2 cellular contexts compared by ENCODE assay signal in the genomic region with DNA sequence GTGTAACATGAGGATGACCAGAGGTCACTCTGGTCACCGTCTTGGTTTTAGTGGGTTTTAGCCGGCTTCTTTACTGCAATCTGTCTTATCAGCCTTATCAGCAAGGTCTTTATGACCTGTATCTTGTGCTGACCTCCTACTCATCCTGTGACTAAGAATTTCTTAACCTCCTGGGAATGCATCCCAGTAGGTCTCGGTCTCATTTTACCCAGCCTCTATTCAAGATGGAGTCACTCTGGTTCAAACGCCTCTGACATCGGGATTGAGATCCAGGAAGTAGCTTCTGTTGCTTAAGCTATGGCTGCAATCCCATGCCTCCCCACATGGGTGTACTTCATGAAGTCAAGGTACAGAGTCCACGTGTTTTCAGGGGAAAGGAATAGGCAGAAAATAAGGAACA.
TF ChIP-seq lines count a peak whose summit lies in the region.

No MANE protein-coding gene starts in this region.

TF ChIP-seq in HepG2, 621 proteins besides CTCF, POLR2A, EP300 and RAD21:
- TF ChIP-seq, protein P1, sequence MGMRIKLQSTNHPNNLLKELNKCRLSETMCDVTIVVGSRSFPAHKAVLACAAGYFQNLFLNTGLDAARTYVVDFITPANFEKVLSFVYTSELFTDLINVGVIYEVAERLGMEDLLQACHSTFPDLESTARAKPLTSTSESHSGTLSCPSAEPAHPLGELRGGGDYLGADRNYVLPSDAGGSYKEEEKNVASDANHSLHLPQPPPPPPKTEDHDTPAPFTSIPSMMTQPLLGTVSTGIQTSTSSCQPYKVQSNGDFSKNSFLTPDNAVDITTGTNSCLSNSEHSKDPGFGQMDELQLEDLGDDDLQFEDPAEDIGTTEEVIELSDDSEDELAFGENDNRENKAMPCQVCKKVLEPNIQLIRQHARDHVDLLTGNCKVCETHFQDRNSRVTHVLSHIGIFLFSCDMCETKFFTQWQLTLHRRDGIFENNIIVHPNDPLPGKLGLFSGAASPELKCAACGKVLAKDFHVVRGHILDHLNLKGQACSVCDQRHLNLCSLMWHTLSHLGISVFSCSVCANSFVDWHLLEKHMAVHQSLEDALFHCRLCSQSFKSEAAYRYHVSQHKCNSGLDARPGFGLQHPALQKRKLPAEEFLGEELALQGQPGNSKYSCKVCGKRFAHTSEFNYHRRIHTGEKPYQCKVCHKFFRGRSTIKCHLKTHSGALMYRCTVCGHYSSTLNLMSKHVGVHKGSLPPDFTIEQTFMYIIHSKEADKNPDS (CRISPR knock-in tag; IDR thresholded peaks at IDR 0.05), result no peak
- TF ChIP-seq SMAD3 (CRISPR knock-in tag; IDR thresholded peaks at IDR 0.05), result no peak
- TF ChIP-seq ZNF143 (CRISPR knock-in tag; IDR thresholded peaks at IDR 0.05), result no peak
- no peak for TF ChIP-seq MAFG (CRISPR knock-in tag; IDR thresholded peaks at IDR 0.05)
- TF ChIP-seq ZNF713 (CRISPR knock-in tag; IDR thresholded peaks at IDR 0.05), result no peak
- no peak for TF ChIP-seq RARA (CRISPR knock-in tag; IDR thresholded peaks at IDR 0.05)
- no peak for TF ChIP-seq ZNF326 (CRISPR knock-in tag; IDR thresholded peaks at IDR 0.05; ENCODE audit: borderline replicate concordance)
- TF ChIP-seq ZFP37 (CRISPR knock-in tag; IDR thresholded peaks at IDR 0.05; ENCODE audit: borderline replicate concordance), result no peak
- no peak for TF ChIP-seq ISX (CRISPR knock-in tag; conservative IDR thresholded peaks at IDR 0.05)
- no peak for TF ChIP-seq ZNF891 (CRISPR knock-in tag; IDR thresholded peaks at IDR 0.05)
- TF ChIP-seq NR3C1 (CRISPR knock-in tag; IDR thresholded peaks at IDR 0.05), result no peak
- no peak for TF ChIP-seq ZNF468 (CRISPR knock-in tag; IDR thresholded peaks at IDR 0.05)
- no peak for TF ChIP-seq HOXA5 (CRISPR knock-in tag; IDR thresholded peaks at IDR 0.05)
- TF ChIP-seq ZFP82 (CRISPR knock-in tag; IDR thresholded peaks at IDR 0.05; ENCODE audit: borderline replicate concordance), result no peak
- no peak for TF ChIP-seq HDAC6 (IDR thresholded peaks at IDR 0.05; ENCODE audit: low read depth, low read length)
- TF ChIP-seq RBAK (CRISPR knock-in tag; IDR thresholded peaks at IDR 0.05), result no peak
- TF ChIP-seq, protein P2, sequence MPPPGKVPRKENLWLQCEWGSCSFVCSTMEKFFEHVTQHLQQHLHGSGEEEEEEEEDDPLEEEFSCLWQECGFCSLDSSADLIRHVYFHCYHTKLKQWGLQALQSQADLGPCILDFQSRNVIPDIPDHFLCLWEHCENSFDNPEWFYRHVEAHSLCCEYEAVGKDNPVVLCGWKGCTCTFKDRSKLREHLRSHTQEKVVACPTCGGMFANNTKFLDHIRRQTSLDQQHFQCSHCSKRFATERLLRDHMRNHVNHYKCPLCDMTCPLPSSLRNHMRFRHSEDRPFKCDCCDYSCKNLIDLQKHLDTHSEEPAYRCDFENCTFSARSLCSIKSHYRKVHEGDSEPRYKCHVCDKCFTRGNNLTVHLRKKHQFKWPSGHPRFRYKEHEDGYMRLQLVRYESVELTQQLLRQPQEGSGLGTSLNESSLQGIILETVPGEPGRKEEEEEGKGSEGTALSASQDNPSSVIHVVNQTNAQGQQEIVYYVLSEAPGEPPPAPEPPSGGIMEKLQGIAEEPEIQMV (CRISPR knock-in tag; IDR thresholded peaks at IDR 0.05; ENCODE audit: low read depth), result no peak
- no peak for TF ChIP-seq ZNF724P (CRISPR knock-in tag; IDR thresholded peaks at IDR 0.05; ENCODE audit: borderline replicate concordance)

TF ChIP-seq in SK-N-SH, 30 proteins besides CTCF, POLR2A, EP300 and RAD21:
- TF ChIP-seq FOSL2 (IDR thresholded peaks at IDR 0.05; ENCODE audit: borderline replicate concordance, low read depth) (no peak), RCOR1 (IDR thresholded peaks at IDR 0.05; ENCODE audit: low read length) (no peak), MEF2A (IDR thresholded peaks at IDR 0.05; ENCODE audit: borderline replicate concordance, low read depth) (no peak), SMC3 (IDR thresholded peaks at IDR 0.05; ENCODE audit: low read depth, low read length) (no peak), TCF12 (IDR thresholded peaks at IDR 0.05) (no peak), SIN3A (IDR thresholded peaks at IDR 0.05; ENCODE audit: borderline replicate concordance, low read depth, low read length) (no peak), NRF1 (IDR thresholded peaks at IDR 0.05; ENCODE audit: low read depth, low read length) (no peak), JUND (IDR thresholded peaks at IDR 0.05) (no peak)
